In genomic region chr15:101016581-101016980, GRCh38 we compare ENCODE assay signal across 29 cellular contexts.
DNase-seq lines count a peak whose midpoint lies in the region; ATAC-seq, FAIRE-seq and TF ChIP-seq lines count a peak whose summit lies in the region.
"Had no signal": no experiment of that assay in that cellular context is flagged by ENCODE, and none has a peak within 500 bp of the region (broad histone marks: within the 10 kb centered on the region; RNA-seq: fewer than 3 reads in every experiment).

No MANE protein-coding gene starts in this region.

- H3K18ac ChIP-seq in H1 (ENCODE audit: extremely low read depth, low read length), result no peak overlapping the region

- TF ChIP-seq CTCF in right atrium auricular region (IDR thresholded peaks at IDR 0.05) (no peak), left ventricle myocardium inferior (IDR thresholded peaks at IDR 0.05; ENCODE audit: borderline replicate concordance) (no peak), H1 (IDR thresholded peaks at IDR 0.05; ENCODE audit: control extremely low read depth in 1 of 3, insufficient read depth in 1 of 3, low read depth in 1 of 3, low read length in 3 of 3) (no peak), nephron (IDR thresholded peaks at IDR 0.05; ENCODE audit: unreplicated experiment in 3 of 3) (no peak)

- peak overlapping the region; percentile 79 for H3K4ac ChIP-seq in H1 (replicated peaks; ENCODE audit: insufficient read length, low read depth, low read length)

- peak overlapping the region; percentile 97; the same call in 1 of the 2 replicates for H2BK20ac ChIP-seq in H1 (ENCODE audit: low read length)

- no peaks in the 10 kb centered on the region for H3K9me3 ChIP-seq in right atrium auricular region
- no peaks in the 10 kb centered on the region for H3K9me3 ChIP-seq in left ventricle myocardium inferior (replicated peaks)
- H3K9me3 ChIP-seq in H1 (ENCODE audit: insufficient read depth in 2 of 2, low read depth in 1 of 2, low read length in 1 of 2), result no peaks in the 10 kb centered on the region
- H3K9me3 ChIP-seq: breast epithelium, thoracic aorta had no signal

- TF ChIP-seq EP300 in H1 (IDR thresholded peaks at IDR 0.05; ENCODE audit: borderline replicate concordance in 1 of 2, low read depth in 2 of 2, low read length in 2 of 2), result no peak

- H3K9me3 Mint-ChIP-seq in nephron, result no peaks in the 10 kb centered on the region
- H3K9me3 Mint-ChIP-seq: activated B cell treated with CpG ODN at 0.5 μM for 24 hours; CD4-positive, alpha-beta memory T cell had no signal

- H2BK15ac ChIP-seq in H1 (ENCODE audit: low read length), result peak overlapping the region; percentile 88; the same call in 1 of the 2 replicates

- no peak overlapping the region for H3K9ac ChIP-seq in H1 (replicated peaks in 1 of 4; ENCODE audit: extremely low read depth in 1 of 4, low read depth in 3 of 4, low read length in 3 of 4)

- H4K8ac ChIP-seq in H1 (ENCODE audit: extremely low read depth, insufficient read depth, low read length), result no peak overlapping the region

- POLR2A ChIA-PET in H1 (lab: Charles Lee; ENCODE audit: partially characterized antibody), result interaction anchor here (0.9 to 1.3 kb wide), 3 partner anchors 11 to 61 kb away, joined by 3 read pairs; no protein-coding TSS in a partner anchor

- peak overlapping the region in 2 of 3 experiments; percentile 14 to 74 for H3K27ac Mint-ChIP-seq in nephron
- H3K27ac Mint-ChIP-seq: activated B cell treated with CpG ODN at 0.5 μM for 24 hours; activated naive CD8-positive, alpha-beta T cell; naive thymus-derived CD4-positive, alpha-beta T cell had no signal

- TF ChIP-seq RAD21 in H1 (IDR thresholded peaks at IDR 0.05 in 1 of 2, conservative IDR thresholded peaks at IDR 0.05 in 1 of 2; ENCODE audit: low read depth in 2 of 2, low read length in 2 of 2), result no peak

- H2BK120ac ChIP-seq in H1 (replicated peaks; ENCODE audit: low read depth, low read length), result peak overlapping the region; percentile 31

- no peak overlapping the region for H3K23ac ChIP-seq in H1 (ENCODE audit: insufficient read length)

- H3K4me1 ChIP-seq in right atrium auricular region (peaks cover 0 to 5% of the 10 kb centered on the region in 2 donors), left ventricle myocardium inferior (peaks cover 6% of the 10 kb centered on the region), H1 (replicated peaks in 1 of 4; ENCODE audit: control insufficient read depth in 3 of 4, insufficient read depth in 4 of 4, low read length in 3 of 4) (peaks cover 0 to 9% (median 3%) of the 10 kb centered on the region in 4 experiments; a peak in 6 of 7 replicates)
- H3K4me1 ChIP-seq: breast epithelium had no signal

- intact Hi-C loops in left ventricle myocardium inferior (cut with micrococcal nuclease), result no loop called here

- H3K36me3 Mint-ChIP-seq in nephron (ENCODE audit: low read depth), result no peaks in the 10 kb centered on the region
- H3K36me3 Mint-ChIP-seq: activated naive CD8-positive, alpha-beta T cell; CD4-positive, alpha-beta memory T cell; naive thymus-derived CD4-positive, alpha-beta T cell had no signal

- no peak overlapping the region for H3K4me2 ChIP-seq in H1 (ENCODE audit: insufficient read depth in 1 of 2, low read depth in 2 of 2, low read length in 2 of 2)

- no peak overlapping the region for H4K91ac ChIP-seq in H1 (replicated peaks; ENCODE audit: insufficient read length, low read length)

- H3K27ac ChIP-seq in right atrium auricular region, result no peak overlapping the region
- no peak overlapping the region for H3K27ac ChIP-seq in left ventricle myocardium inferior (replicated peaks)
- no peak overlapping the region for H3K27ac ChIP-seq in H1 (ENCODE audit: low read depth, low read length)
- H3K27ac ChIP-seq: breast epithelium, coronary artery, epithelial cell of prostate, HL-60, thoracic aorta had no signal

- no peaks in the 10 kb centered on the region for H3K79me1 ChIP-seq in H1 (ENCODE audit: low read depth, low read length)

- no peaks in the 10 kb centered on the region for H3K79me2 ChIP-seq in H1 (ENCODE audit: control insufficient read depth in 1 of 2, insufficient read depth in 2 of 2, low read length in 2 of 2)

- peak overlapping the region; percentile 91; the same call in 1 of the 2 replicates for H2BK5ac ChIP-seq in H1 (ENCODE audit: low read depth, low read length)

- peaks cover 71% of the 10 kb centered on the region for H3K4me1 Mint-ChIP-seq in nephron
- H3K4me1 Mint-ChIP-seq: activated B cell treated with CpG ODN at 0.5 μM for 24 hours had no signal

- H3K27me3 Mint-ChIP-seq in nephron (ENCODE audit: low read depth), result no peaks in the 10 kb centered on the region
- H3K27me3 Mint-ChIP-seq: activated B cell treated with CpG ODN at 0.5 μM for 24 hours; activated naive CD8-positive, alpha-beta T cell; naive thymus-derived CD4-positive, alpha-beta T cell had no signal

- H3K56ac ChIP-seq in H1 (replicated peaks; ENCODE audit: insufficient read length, low read depth, low read length), result no peak overlapping the region

- H2AK5ac ChIP-seq in H1 (ENCODE audit: low read depth, low read length), result peak overlapping the region; percentile 46; the same call in 1 of the 2 replicates

- H3K23me2 ChIP-seq in H1 (ENCODE audit: low read depth, low read length), result no peaks in the 10 kb centered on the region; the same call in 1 of the 2 replicates

- no peak overlapping the region for H3K14ac ChIP-seq in H1 (ENCODE audit: insufficient read length)

- no peak overlapping the region for H3K4me3 ChIP-seq in right atrium auricular region
- no peak overlapping the region for H3K4me3 ChIP-seq in left ventricle myocardium inferior
- no peak overlapping the region for H3K4me3 ChIP-seq in H1 (ENCODE audit: extremely low read depth in 1 of 4, insufficient read depth in 2 of 4, low read depth in 3 of 4, low read length in 4 of 4)
- H3K4me3 ChIP-seq: breast epithelium, coronary artery, thoracic aorta had no signal

- H2AFZ ChIP-seq in H1 (ENCODE audit: low read length), result no peak overlapping the region

- no peaks in the 10 kb centered on the region for H3K27me3 ChIP-seq in right atrium auricular region
- peaks cover 4% of the 10 kb centered on the region for H3K27me3 ChIP-seq in left ventricle myocardium inferior (ENCODE audit: low read depth)
- H3K27me3 ChIP-seq in H1 (replicated peaks in 1 of 4; ENCODE audit: control insufficient read depth in 3 of 4, extremely low read depth in 1 of 4, insufficient read depth in 3 of 4, low read length in 3 of 4), result no peaks in the 10 kb centered on the region
- H3K27me3 ChIP-seq: breast epithelium had no signal

- TF ChIP-seq POLR2A in H1 (IDR thresholded peaks at IDR 0.05; ENCODE audit: control extremely low read depth in 1 of 2, low read depth in 2 of 2, low read length in 2 of 2), result no peak

- FAIRE-seq in H1 (lab: Jason Lieb, UNC) (no peak), GM19239 (lab: Jason Lieb, UNC) (no peak)
- FAIRE-seq: small intestine, urothelium cell line had no signal

- H4K20me1 ChIP-seq in H1 (replicated peaks in 1 of 2; ENCODE audit: control insufficient read depth in 1 of 2, insufficient read depth in 2 of 2, low read length in 2 of 2), result no peaks in the 10 kb centered on the region

- WGBS in H1 (ENCODE audit: extremely low coverage in 1 of 2, insufficient coverage in 1 of 2, insufficient read length in 1 of 2, insufficient replicate concordance in 2 of 2, low coverage in 1 of 2, low lambda C conversion rate in 2 of 2, missing lambda C conversion rate in 1 of 2), 2 experiments, result 88% methylated on average over 7 of the region's 7 CpGs; no CpG with 5 or more reads in 1 of the 2 experiments

- H3K36me3 ChIP-seq in right atrium auricular region (no peaks in the 10 kb centered on the region), left ventricle myocardium inferior (no peaks in the 10 kb centered on the region), H1 (ENCODE audit: control insufficient read depth in 2 of 4, insufficient read depth in 4 of 4, low read length in 3 of 4) (no peaks in the 10 kb centered on the region)
- H3K36me3 ChIP-seq: breast epithelium had no signal

- no peak overlapping the region for H4K5ac ChIP-seq in H1 (ENCODE audit: insufficient read length, low read depth, low read length)

- ATAC-seq in SK-N-SH treated with all-trans-retinoic acid at 6 μM for 48 hours, result no peak
- ATAC-seq: left ventricle myocardium superior; naive thymus-derived CD4-positive, alpha-beta T cell; stimulated activated naive CD8-positive, alpha-beta T cell treated with anti-CD3 and anti-CD28 coated beads, Interleukin-15, Interleukin-2, amounts not matched to agents 100 U/mL and 50 U/mL, for 24 hours had no signal

- peak overlapping the region; percentile 97; the same call in 1 of the 2 replicates for H2BK12ac ChIP-seq in H1 (ENCODE audit: low read depth, low read length)

- DNase-seq in right atrium auricular region (ENCODE audit: low spot score) (peak; percentile 30), left ventricle myocardium inferior (no peak), H1 (ENCODE audit: low read depth in 1 of 2, low spot score in 2 of 2) (no peak), NCI-H1105 treated with DMSO at 0.1 percent for 48 hours (lab: John Stamatoyannopoulos, UW) (no peak), NCI-H1417 (lab: John Stamatoyannopoulos, UW) (no peak), GM19239 (ENCODE audit: insufficient read length, low spot score) (no peak)
- DNase-seq: activated B cell treated with CpG ODN at 0.5 μM for 24 hours; CD4-positive, alpha-beta memory T cell; effector memory CD4-positive, alpha-beta T cell; HCEC 1CT; Karpas-422; left ventricle myocardium superior; midbrain; naive thymus-derived CD4-positive, alpha-beta T cell; NCI-H1436; NCI-H2081 treated with DMSO at 0.1 percent for 48 hours; NCI-H2227 treated with DMSO at 0.1 percent for 48 hours; small intestine; stimulated activated naive CD8-positive, alpha-beta T cell treated with anti-CD3 and anti-CD28 coated beads, Interleukin-15, Interleukin-2, amounts not matched to agents 100 U/mL and 50 U/mL, for 24 hours; T-helper 1 cell had no signal

- CTCF ChIA-PET in H1 (lab: Charles Lee; ENCODE audit: partially characterized antibody), result interaction anchor here (0.6 to 11.6 kb wide), 59 partner anchors 9 to 671 kb away, joined by 3 to 216 read pairs (median 4); partner anchors contain the start of genes CHSY1 and LRRK1

- no peak overlapping the region for H3K4me3 Mint-ChIP-seq in nephron
- H3K4me3 Mint-ChIP-seq: activated B cell treated with CpG ODN at 0.5 μM for 24 hours; activated naive CD8-positive, alpha-beta T cell; CD4-positive, alpha-beta memory T cell; naive thymus-derived CD4-positive, alpha-beta T cell had no signal

TF ChIP-seq in H1, 55 proteins besides CTCF, POLR2A, EP300 and RAD21 (continues in another document):
- TF ChIP-seq EZH2 (IDR thresholded peaks at IDR 0.05; ENCODE audit: low read depth, low read length, severe bottlenecking), result no peak
- no peak for TF ChIP-seq JUND (IDR thresholded peaks at IDR 0.05; ENCODE audit: low read length)

TF ChIP-seq in SK-N-SH treated with all-trans-retinoic acid at 6 μM for 48 hours, 23 proteins besides CTCF, POLR2A, EP300 and RAD21 (continues in another document):
- TF ChIP-seq CSDC2 (CRISPR knock-in tag; IDR thresholded peaks at IDR 0.05), result no peak
